Comparison of ENCODE assay signal across 8 cellular contexts in the genomic region with DNA sequence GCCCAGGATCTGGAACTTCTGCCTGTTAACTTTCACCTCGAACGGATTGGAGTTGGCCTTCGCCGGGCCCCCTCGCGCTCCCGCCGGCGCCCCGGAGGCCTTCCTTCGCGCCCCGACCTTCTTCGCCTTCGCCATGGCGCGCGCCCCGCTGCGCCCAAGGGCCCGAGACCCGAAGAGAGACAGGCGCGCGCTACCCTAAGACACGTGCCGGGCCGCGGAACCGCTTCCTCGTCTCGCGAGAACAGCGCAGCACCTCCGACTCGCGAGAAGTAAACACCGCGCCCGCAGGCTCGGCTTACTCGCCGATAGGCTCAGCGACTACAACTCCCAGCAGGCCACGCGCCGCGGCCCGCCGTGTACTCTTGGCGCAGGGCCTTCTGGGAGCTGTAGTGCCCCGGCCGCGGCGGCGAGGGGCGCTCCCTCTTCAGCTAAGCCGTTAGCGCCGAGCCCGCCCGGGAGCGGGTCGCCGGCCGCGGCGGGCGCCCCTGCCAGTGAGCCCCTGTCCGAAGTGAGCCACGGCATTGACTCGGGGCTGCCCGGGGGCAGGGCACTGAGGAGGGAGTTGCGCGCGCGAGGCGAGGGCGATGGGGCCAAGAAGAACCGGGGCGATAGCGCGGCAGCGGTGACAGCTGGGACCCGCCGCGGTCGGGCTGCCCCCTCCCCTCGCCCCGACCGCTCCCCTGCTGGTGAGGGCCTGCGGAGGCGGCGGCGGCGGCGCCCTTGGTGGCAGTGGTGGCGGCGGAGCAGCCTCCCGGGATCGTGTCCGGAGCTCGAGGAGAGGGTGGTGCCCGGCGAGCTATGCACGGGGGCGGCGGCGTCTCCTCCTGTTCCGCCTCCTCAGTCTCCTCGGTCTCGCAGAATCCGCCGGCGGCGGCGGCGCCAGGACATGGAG.
A peak's percentile ranks its signal among the peaks of the same experiment; 100 is the strongest.
DNase-seq lines count a peak whose midpoint lies in the region; ATAC-seq and FAIRE-seq lines count a peak whose summit lies in the region.

A gene (plus strand): TSS at position 387 of the 892 bp plus-strand sequence. CDS start 500 bp downstream, at position 887.
A gene (minus strand): TSS at position 222 of the 892 bp plus-strand sequence. CDS start 87 bp downstream, at position 135.

- peak; percentile 91 for ATAC-seq in GM19025 (IDR thresholded peaks at IDR 0.05; ENCODE audit: low read depth, unreplicated experiment)
- ATAC-seq in HG03280 (IDR thresholded peaks at IDR 0.05; ENCODE audit: unreplicated experiment): peak; percentile 89

- peak; percentile 58 for FAIRE-seq in islet of Langerhans (lab: Jason Lieb, UNC)

- DNase-seq in AG20443 (ENCODE audit: low spot score) (peak; percentile 99), NCI-H226 (peak; percentile 96)
- peak; percentile 89 to 98 (median 94) for DNase-seq in activated CD4-positive, CD25-positive, alpha-beta regulatory T cell (lab: John Stamatoyannopoulos, UW)
- peak; percentile 97 for DNase-seq in central memory CD4-positive, alpha-beta T cell
- peak; percentile 93 to 94 for DNase-seq in stimulated activated CD4-positive, alpha-beta T cell treated with anti-CD3 and anti-CD28 coated beads, Interleukin-12 subunit alpha, Interleukin-12 subunit beta, amount 100 ng/mL, for 24 hours (ENCODE audit: low read depth in 2 of 2)

Comparison
In these comparisons a context has a peak if more than half of its experiments do, and no peak if none do; other contexts are left out.
1. Peak in every context shown above with its lines: DNase-seq and ATAC-seq.